ENCODE assay signal across 25 cellular contexts in the genomic region with DNA sequence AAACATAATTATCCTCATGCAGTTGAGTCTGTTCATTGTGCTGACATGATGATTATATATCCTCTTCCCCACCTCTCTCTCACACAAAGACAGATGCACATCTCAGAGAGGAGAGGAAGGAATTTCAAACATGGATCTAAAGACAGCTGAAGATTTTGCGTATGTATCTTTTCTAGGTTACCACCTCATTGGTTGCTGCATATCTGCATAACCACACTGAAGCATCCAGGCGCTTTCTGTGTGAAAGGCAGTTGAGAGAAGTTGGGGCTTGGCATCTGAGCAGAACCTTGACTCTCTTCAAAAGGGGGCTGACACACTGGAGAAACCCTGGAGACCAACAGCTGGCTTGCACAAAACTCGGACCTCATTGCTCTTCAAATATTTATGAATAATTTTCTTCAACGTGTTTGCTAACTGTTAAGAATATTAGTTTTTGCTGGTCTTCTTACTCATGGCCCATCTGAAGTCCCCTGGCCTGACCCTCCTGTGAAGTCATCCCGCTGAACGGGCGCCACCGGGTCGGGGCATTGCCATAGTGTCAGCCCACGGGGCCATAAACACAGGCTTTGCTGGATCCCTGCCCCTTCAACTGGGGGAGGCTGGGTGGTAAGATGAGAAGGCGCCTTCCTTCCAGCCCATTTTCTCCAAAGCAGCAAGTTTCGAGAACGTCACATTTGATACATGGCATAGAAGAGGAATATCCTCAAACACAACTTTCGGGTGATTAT.
DNase-seq lines count a peak whose midpoint lies in the region; ATAC-seq and TF ChIP-seq lines count a peak whose summit lies in the region.
"Had no signal": no experiment of that assay in that cellular context is flagged by ENCODE, and none has a peak within 500 bp of the region (broad histone marks: within the 10 kb centered on the region; RNA-seq: fewer than 3 reads in every experiment).

No MANE protein-coding gene starts in this region.

- peaks cover under 1% of the 10 kb centered on the region for H3K9me3 Mint-ChIP-seq in endodermal cell
- H3K9me3 Mint-ChIP-seq: activated T-cell treated with anti-CD3 and anti-CD28 coated beads, Interleukin-2, amount 50 U/mL, for 4 hours; stimulated activated memory B cell treated with anti-CD40 and anti-IgM and Interleukin-4, amounts not matched to agents 10 μg/mL and 1 μg/mL and 100 μg/mL, for 72 hours had no signal

- 85 to 90% methylated on average over 2 to 14 of the region's 14 CpGs for WGBS in endodermal cell (ENCODE audit: insufficient coverage in 1 of 2, insufficient read length in 1 of 2), 2 experiments
- 81 to 89% methylated on average over 5 to 7 of the region's 14 CpGs for WGBS in mesodermal cell (ENCODE audit: insufficient coverage in 2 of 2), 2 experiments
- WGBS in right lobe of liver (ENCODE audit: insufficient coverage, low coverage, low lambda C conversion rate, missing lambda C conversion rate), result 82% methylated on average over 8 of the region's 14 CpGs

- DNase-seq in SJCRH30 (peak; percentile 47 to 64), endodermal cell (no peak), stromal cell of bone marrow (ENCODE audit: low read depth) (peak; percentile 11), A172 (ENCODE audit: low spot score) (no peak), GOT3 (lab: John Stamatoyannopoulos, UW) (no peak), right lobe of liver (no peak)
- DNase-seq: activated naive CD4-positive, alpha-beta T cell; activated T-cell treated with anti-CD3 and anti-CD28 coated beads, Interleukin-2, amount 50 U/mL, for 4 hours; GDM1; NCI-H1048; NCI-H1694 treated with DMSO at 0.1 percent for 48 hours; NCI-H2171 treated with DMSO at 0.1 percent for 48 hours; NCI-H524 treated with DMSO at 0.1 percent for 48 hours; NK-92 treated with Interleukin-12 subunit alpha and Interleukin-12 subunit beta, amount 100 ng/mL, for 24 hours; PC-9; SHP77 treated with DMSO at 0.1 percent for 48 hours; stimulated activated CD4-positive, alpha-beta T cell treated with anti-CD3 and anti-CD28 coated beads, Interleukin-2, amount 100 ng/mL, for 48 hours; T-helper 2 cell had no signal

- H3K27ac Mint-ChIP-seq in endodermal cell, result no peak overlapping the region
- H3K27ac Mint-ChIP-seq: stimulated activated memory B cell treated with anti-CD40 and anti-IgM and Interleukin-4, amounts not matched to agents 10 μg/mL and 1 μg/mL and 100 μg/mL, for 72 hours had no signal

- H3K27me3 ChIP-seq in SJCRH30 (no peaks in the 10 kb centered on the region), endodermal cell (ENCODE audit: control insufficient read depth, insufficient read depth, low read length, poor library complexity, severe bottlenecking) (no peaks in the 10 kb centered on the region), right lobe of liver (no peaks in the 10 kb centered on the region)
- H3K27me3 ChIP-seq: BLaER1, hepatocyte had no signal

- no peaks in the 10 kb centered on the region for H3K27me3 Mint-ChIP-seq in endodermal cell (ENCODE audit: insufficient read depth)
- H3K27me3 Mint-ChIP-seq: stimulated activated memory B cell treated with anti-CD40 and anti-IgM and Interleukin-4, amounts not matched to agents 10 μg/mL and 1 μg/mL and 100 μg/mL, for 72 hours had no signal

- no peaks in the 10 kb centered on the region for H3K4me1 Mint-ChIP-seq in endodermal cell
- H3K4me1 Mint-ChIP-seq: stimulated activated memory B cell treated with anti-CD40 and anti-IgM and Interleukin-4, amounts not matched to agents 10 μg/mL and 1 μg/mL and 100 μg/mL, for 72 hours had no signal

- H3K9me3 ChIP-seq in SJCRH30 (replicated peaks), result no peaks in the 10 kb centered on the region; the same call in 1 of the 2 replicates
- no peaks in the 10 kb centered on the region for H3K9me3 ChIP-seq in endodermal cell (ENCODE audit: control insufficient read depth, low read length)
- no peaks in the 10 kb centered on the region for H3K9me3 ChIP-seq in mesodermal cell (ENCODE audit: control insufficient read depth, low read length)
- no peaks in the 10 kb centered on the region for H3K9me3 ChIP-seq in right lobe of liver
- H3K9me3 ChIP-seq: thoracic aorta had no signal

- no peak overlapping the region for H3K9ac ChIP-seq in endodermal cell (ENCODE audit: extremely low read depth, low read length, poor library complexity, severe bottlenecking)
- H3K9ac ChIP-seq: BLaER1 had no signal

- H3K4me3 Mint-ChIP-seq in endodermal cell, result no peak overlapping the region
- H3K4me3 Mint-ChIP-seq: activated T-cell treated with anti-CD3 and anti-CD28 coated beads, Interleukin-2, amount 50 U/mL, for 4 hours; stimulated activated memory B cell treated with anti-CD40 and anti-IgM and Interleukin-4, amounts not matched to agents 10 μg/mL and 1 μg/mL and 100 μg/mL, for 72 hours had no signal

- TF ChIP-seq CTCF in endodermal cell (conservative IDR thresholded peaks at IDR 0.05), result no peak
- TF ChIP-seq CTCF in right lobe of liver (IDR thresholded peaks at IDR 0.05), result no peak

- ATAC-seq in GM21515 (IDR thresholded peaks at IDR 0.05; ENCODE audit: unreplicated experiment) (no peak), right lobe of liver (no peak)
- ATAC-seq: activated T-cell treated with anti-CD3 and anti-CD28 coated beads, Interleukin-2, amount 50 U/mL, for 4 hours; stimulated activated memory B cell treated with anti-CD40 and anti-IgM and Interleukin-4, amounts not matched to agents 10 μg/mL and 1 μg/mL and 100 μg/mL, for 72 hours had no signal

- H3K36me3 Mint-ChIP-seq in endodermal cell (ENCODE audit: low read depth), result no peaks in the 10 kb centered on the region
- H3K36me3 Mint-ChIP-seq: stimulated activated memory B cell treated with anti-CD40 and anti-IgM and Interleukin-4, amounts not matched to agents 10 μg/mL and 1 μg/mL and 100 μg/mL, for 72 hours had no signal

- H3K36me3 ChIP-seq in SJCRH30, result no peaks in the 10 kb centered on the region
- no peaks in the 10 kb centered on the region for H3K36me3 ChIP-seq in endodermal cell (ENCODE audit: control insufficient read depth, insufficient read depth, low read length)
- no peaks in the 10 kb centered on the region for H3K36me3 ChIP-seq in mesodermal cell (ENCODE audit: control insufficient read depth, insufficient read depth, low read length)
- no peaks in the 10 kb centered on the region for H3K36me3 ChIP-seq in right lobe of liver
- H3K36me3 ChIP-seq: thoracic aorta had no signal

- H3K4me3 ChIP-seq in SJCRH30, result peak overlapping the region; percentile 23
- no peak overlapping the region for H3K4me3 ChIP-seq in endodermal cell (ENCODE audit: low read length)
- H3K4me3 ChIP-seq in mesodermal cell (ENCODE audit: extremely low read depth, insufficient read depth, low read length, poor library complexity, severe bottlenecking), result no peak overlapping the region
- no peak overlapping the region for H3K4me3 ChIP-seq in right lobe of liver
- H3K4me3 ChIP-seq: BLaER1, hepatocyte, PC-9, smooth muscle cell, thoracic aorta had no signal

- H3K4me1 ChIP-seq in SJCRH30, result peaks cover 32% of the 10 kb centered on the region
- H3K4me1 ChIP-seq in endodermal cell (ENCODE audit: control insufficient read depth, insufficient read depth, low read length), result no peaks in the 10 kb centered on the region
- H3K4me1 ChIP-seq in mesodermal cell (ENCODE audit: control insufficient read depth, insufficient read depth, low read length, poor library complexity, severe bottlenecking), result peaks cover 8% of the 10 kb centered on the region
- no peaks in the 10 kb centered on the region for H3K4me1 ChIP-seq in right lobe of liver
- H3K4me1 ChIP-seq: BLaER1 had no signal

- no peak for TF ChIP-seq POLR2A in right lobe of liver (IDR thresholded peaks at IDR 0.05)

- H3K27ac ChIP-seq in SJCRH30 (peak overlapping the region; percentile 73), endodermal cell (ENCODE audit: low read depth, low read length) (peak overlapping the region; percentile 50), mesodermal cell (ENCODE audit: low read depth, low read length, severe bottlenecking) (peak overlapping the region; percentile 57), right lobe of liver (no peak overlapping the region)
- H3K27ac ChIP-seq: BLaER1, hepatocyte, PC-9 had no signal

- intact Hi-C loops in right lobe of liver (cut with DNase I), result no loop called here

Comparison
In these comparisons a context has a peak if more than half of its experiments do, and no peak if none do; other contexts are left out.
1. DNase-seq: peak in SJCRH30 (2 of 2) and stromal cell of bone marrow (single experiment); none in endodermal cell (single experiment), A172 (single experiment), GOT3 (single experiment) and right lobe of liver (0 of 3).
2. H3K27ac ChIP-seq: peak in SJCRH30 (single experiment), endodermal cell (single experiment) and mesodermal cell (single experiment); none in right lobe of liver (0 of 3).